8 cellular contexts compared by ENCODE assay signal in genomic region chr17:4796550-4796915, GRCh38. TPM values are rescaled to one million over a fixed set of nuclear protein-coding genes. Genes with fewer than 3 reads are reported as not detected.
DNase-seq lines count a peak whose midpoint lies in the region; ATAC-seq, FAIRE-seq and TF ChIP-seq lines count a peak whose summit lies in the region.

No MANE protein-coding gene starts in this region.

- H3K36me3 ChIP-seq in OCI-LY3 (replicated peaks; ENCODE audit: low read depth, low read length) (no peaks in the 10 kb centered on the region), body of pancreas (replicated peaks in 1 of 2; ENCODE audit: insufficient read depth in 1 of 2, low read depth in 2 of 2) (peaks cover 0 to 2% of the 10 kb centered on the region in 2 donors), kidney (ENCODE audit: control insufficient read depth in 1 of 2, insufficient read depth in 2 of 2, low read length in 2 of 2) (peaks cover 13 to 20% of the 10 kb centered on the region in 2 donors)

- TF ChIP-seq POLR2A in body of pancreas (IDR thresholded peaks at IDR 0.05) = no peak

- FAIRE-seq in kidney (lab: Jason Lieb, UNC) = no peak

- no peaks in the 10 kb centered on the region for H4K20me1 ChIP-seq in OCI-LY3 (ENCODE audit: insufficient read depth, low read length)

- H3K27ac ChIP-seq in OCI-LY3 (ENCODE audit: low read length) (peak overlapping the region; percentile 43), body of pancreas (peak overlapping the region; percentile 51 to 73 (median 62)), kidney (ENCODE audit: low read depth in 2 of 2, low read length in 2 of 2) (peak overlapping the region; percentile 52 to 71)

- intact Hi-C loops in body of pancreas (cut with DNase I) = no loop called here
- intact Hi-C loops in kidney (cut with DNase I) = no loop called here

- peaks cover 11% of the 10 kb centered on the region for H3K79me2 ChIP-seq in OCI-LY3 (ENCODE audit: low read length)

- peak overlapping the region; percentile 96 for H3K4me3 Mint-ChIP-seq in stimulated activated effector memory CD8-positive, alpha-beta T cell treated with anti-CD3 and anti-CD28 coated beads, Interleukin-12 subunit alpha, Interleukin-12 subunit beta, amount 100 ng/mL, for 72 hours

- H3K4me2 ChIP-seq in OCI-LY3 (ENCODE audit: low read length) = peak overlapping the region; percentile 77

- H3K4me3 ChIP-seq in OCI-LY3 (ENCODE audit: low read length) (peak overlapping the region; percentile 98), body of pancreas (peak overlapping the region; percentile 74 to 91), kidney (ENCODE audit: low read length in 2 of 2) (peak overlapping the region; percentile 96 to 100)

- H3K9ac ChIP-seq in OCI-LY3 (ENCODE audit: low read length) = peak overlapping the region; percentile 87
- H3K9ac ChIP-seq in kidney (ENCODE audit: low read length in 2 of 2) = peak overlapping the region; percentile 81 to 96

- H3K9me3 Mint-ChIP-seq in stimulated activated effector memory CD8-positive, alpha-beta T cell treated with anti-CD3 and anti-CD28 coated beads, Interleukin-12 subunit alpha, Interleukin-12 subunit beta, amount 100 ng/mL, for 72 hours = no peaks in the 10 kb centered on the region

- ATAC-seq in body of pancreas (no peak), HG02970 (IDR thresholded peaks at IDR 0.05; ENCODE audit: low FRiP score, unreplicated experiment) (no peak)
- ATAC-seq in stimulated activated effector memory CD8-positive, alpha-beta T cell treated with anti-CD3 and anti-CD28 coated beads, Interleukin-12 subunit alpha, Interleukin-12 subunit beta, amount 100 ng/mL, for 72 hours = peak; percentile 42

- TF ChIP-seq CTCF in OCI-LY3 (IDR thresholded peaks at IDR 0.05; ENCODE audit: low read depth, low read length) (no peak), body of pancreas (IDR thresholded peaks at IDR 0.05) (no peak), kidney (IDR thresholded peaks at IDR 0.05; ENCODE audit: borderline replicate concordance, extremely low read depth, insufficient read depth) (no peak)

- 0 out of 2 replicates have a peak, but pooled peaks cover 4% of the 10 kb centered on the region for H3K9me3 ChIP-seq in OCI-LY3 (ENCODE audit: insufficient read depth, low read length)
- H3K9me3 ChIP-seq in body of pancreas = no peaks in the 10 kb centered on the region
- no peaks in the 10 kb centered on the region for H3K9me3 ChIP-seq in kidney (ENCODE audit: control insufficient read depth in 1 of 2, low read length in 2 of 2)

- 0 to 1% methylated on average over 7 of the region's 7 CpGs for WGBS in body of pancreas, 2 donors

- peak; percentile 57 for DNase-seq in activated CD4-positive, alpha-beta T cell treated with anti-CD3 and anti-CD28 coated beads for 48 hours
- DNase-seq in activated CD4-positive, alpha-beta T cell treated with anti-CD3 and anti-CD28 coated beads, Interleukin-2, amount 50 U/mL, for 4 hours = no peak
- DNase-seq in body of pancreas (no peak), kidney (no peak), mesenteric fat pad (ENCODE audit: low spot score) (no peak)
- DNase-seq in stimulated activated effector memory CD8-positive, alpha-beta T cell treated with anti-CD3 and anti-CD28 coated beads, Interleukin-12 subunit alpha, Interleukin-12 subunit beta, amount 100 ng/mL, for 72 hours (ENCODE audit: low spot score in 2 of 2) = peak in 1 of 2 donors; percentile 59

- peak overlapping the region; percentile 98 for H3K27ac Mint-ChIP-seq in stimulated activated effector memory CD8-positive, alpha-beta T cell treated with anti-CD3 and anti-CD28 coated beads, Interleukin-12 subunit alpha, Interleukin-12 subunit beta, amount 100 ng/mL, for 72 hours

- H3K4me1 Mint-ChIP-seq in stimulated activated effector memory CD8-positive, alpha-beta T cell treated with anti-CD3 and anti-CD28 coated beads, Interleukin-12 subunit alpha, Interleukin-12 subunit beta, amount 100 ng/mL, for 72 hours = peaks cover 25% of the 10 kb centered on the region

- no peaks in the 10 kb centered on the region; the same call in 1 of the 2 replicates for H3K27me3 ChIP-seq in OCI-LY3 (ENCODE audit: low read depth, low read length)
- H3K27me3 ChIP-seq in body of pancreas = no peaks in the 10 kb centered on the region

- H3K36me3 Mint-ChIP-seq in stimulated activated effector memory CD8-positive, alpha-beta T cell treated with anti-CD3 and anti-CD28 coated beads, Interleukin-12 subunit alpha, Interleukin-12 subunit beta, amount 100 ng/mL, for 72 hours = peaks cover 44% of the 10 kb centered on the region

- no peaks in the 10 kb centered on the region for H3K4me1 ChIP-seq in OCI-LY3 (ENCODE audit: low read length)
- H3K4me1 ChIP-seq in body of pancreas = peaks cover 10% of the 10 kb centered on the region
- peaks cover 0 to 7% of the 10 kb centered on the region in 2 donors for H3K4me1 ChIP-seq in kidney (ENCODE audit: control insufficient read depth in 1 of 2, insufficient read depth in 1 of 2, low read depth in 1 of 2, low read length in 2 of 2)

- no peak overlapping the region for H2AFZ ChIP-seq in OCI-LY3 (ENCODE audit: low read depth, low read length)

RNA-seq across cellular contexts. Expression of gene PSMB6, which starts 0.6 kb away (rescaled TPM):
- total RNA-seq in body of pancreas (10 to 100 TPM; 41.5 to 89.0 TPM), kidney (103 TPM), mesenteric fat pad (109 TPM)
- 317 TPM for polyA plus RNA-seq in kidney (ENCODE audit: insufficient read depth, low read depth, low replicate concordance)

RNA-seq across cellular contexts. Expression of gene GLTPD2, which starts 7.8 kb away (rescaled TPM):
- not detected for total RNA-seq in body of pancreas
- total RNA-seq in kidney = 0.35 TPM
- polyA plus RNA-seq in kidney (ENCODE audit: insufficient read depth, low read depth, low replicate concordance) = 12.5 TPM
- not detected for total RNA-seq in mesenteric fat pad

RNA-seq across cellular contexts. Expression of gene VMO1, which starts 10.4 kb away (rescaled TPM):
- not detected for total RNA-seq in body of pancreas
- 3.0 TPM for total RNA-seq in kidney
- polyA plus RNA-seq in kidney (ENCODE audit: insufficient read depth, low read depth, low replicate concordance) = 2.5 TPM
- 6.9 TPM for total RNA-seq in mesenteric fat pad

RNA-seq across cellular contexts. Expression of gene PLD2, which starts 10.4 kb away (rescaled TPM):
- total RNA-seq in body of pancreas = 10 to 100 TPM; 25.7 to 41.5 TPM
- 45.4 TPM for total RNA-seq in kidney
- 9.2 TPM for polyA plus RNA-seq in kidney (ENCODE audit: insufficient read depth, low read depth, low replicate concordance)
- total RNA-seq in mesenteric fat pad = 22.8 TPM
